ENCODE assay signal across 17 cellular contexts in genomic region chr14:74515891-74516412, GRCh38. TPM values are rescaled to one million over a fixed set of nuclear protein-coding genes. Genes with fewer than 3 reads are reported as not detected.
DNase-seq lines count a peak whose midpoint lies in the region; ATAC-seq, FAIRE-seq and TF ChIP-seq lines count a peak whose summit lies in the region.
"Had no signal": no experiment of that assay in that cellular context is flagged by ENCODE, and none has a peak within 500 bp of the region (broad histone marks: within the 10 kb centered on the region; RNA-seq: fewer than 3 reads in every experiment).

No MANE protein-coding gene starts in this region.

- H3K4me3 ChIP-seq in right cardiac atrium (ENCODE audit: low read length) = no peak overlapping the region
- H3K4me3 ChIP-seq in right atrium auricular region = no peak overlapping the region
- H3K4me3 ChIP-seq in endothelial cell of umbilical vein (replicated peaks in 1 of 3; ENCODE audit: insufficient read depth in 1 of 3, low read depth in 1 of 3, low read length in 3 of 3) = no peak overlapping the region
- no peak overlapping the region for H3K4me3 ChIP-seq in osteoblast (ENCODE audit: insufficient read depth, low read length)
- H3K4me3 ChIP-seq: A549, K562 had no signal

- peak in 2 of 3 donors; percentile 35 to 45 for DNase-seq in right cardiac atrium
- no peak for DNase-seq in right atrium auricular region (ENCODE audit: low spot score)
- no peak for DNase-seq in endothelial cell of umbilical vein (ENCODE audit: low read depth, low spot score)
- peak; percentile 26 for DNase-seq in osteoblast (ENCODE audit: insufficient read length, low spot score, missing footprints)
- no peak for DNase-seq in NK-92 (lab: John Stamatoyannopoulos, UW; ENCODE audit: unreplicated experiment)
- DNase-seq in inferior parietal cortex (ENCODE audit: extremely low spot score) = no peak
- DNase-seq in AG08395 (ENCODE audit: low spot score) = no peak
- DNase-seq: DMS79 treated with DMSO at 0.1 percent for 48 hours, NCI-H1105, NCI-H2081, NCI-H2171 treated with DMSO at 0.1 percent for 48 hours, NCI-H446, OCI-M1, SHP77 treated with DMSO at 0.1 percent for 48 hours, SK-N-SH had no signal

- 85% methylated on average over 8 of the region's 8 CpGs for WGBS in right cardiac atrium

- no peak for TF ChIP-seq POLR2A in endothelial cell of umbilical vein (IDR thresholded peaks at IDR 0.05; ENCODE audit: low read depth, low read length)

- no peak overlapping the region for H3K27ac ChIP-seq in right cardiac atrium (ENCODE audit: low read length)
- H3K27ac ChIP-seq in right atrium auricular region = no peak overlapping the region
- H3K27ac ChIP-seq in endothelial cell of umbilical vein (ENCODE audit: insufficient read depth, low read depth, low read length) = no peak overlapping the region
- peak overlapping the region; percentile 75 for H3K27ac ChIP-seq in osteoblast (ENCODE audit: low read depth, low read length)

- H3K79me2 ChIP-seq in endothelial cell of umbilical vein (ENCODE audit: control insufficient read depth, insufficient read depth, low read length) (no peaks in the 10 kb centered on the region), osteoblast (ENCODE audit: insufficient read depth, low read length) (no peaks in the 10 kb centered on the region)

- TF ChIP-seq CTCF in right atrium auricular region (IDR thresholded peaks at IDR 0.05) = no peak
- TF ChIP-seq CTCF in endothelial cell of umbilical vein (IDR thresholded peaks at IDR 0.05; ENCODE audit: extremely low read depth in 1 of 2, insufficient read depth in 1 of 2, low read depth in 1 of 2, low read length in 2 of 2) = no peak
- TF ChIP-seq CTCF in osteoblast (IDR thresholded peaks at IDR 0.05; ENCODE audit: extremely low read depth, low read depth, low read length) = no peak

- no peaks in the 10 kb centered on the region for H3K27me3 ChIP-seq in right cardiac atrium (ENCODE audit: control insufficient read depth, insufficient read depth)
- no peaks in the 10 kb centered on the region for H3K27me3 ChIP-seq in right atrium auricular region
- H3K27me3 ChIP-seq in endothelial cell of umbilical vein (ENCODE audit: control insufficient read depth in 2 of 2, insufficient read depth in 2 of 2, low read length in 2 of 2) = no peaks in the 10 kb centered on the region
- no peaks in the 10 kb centered on the region for H3K27me3 ChIP-seq in osteoblast (ENCODE audit: insufficient read depth, low read length)

- no peak overlapping the region for H3K9ac ChIP-seq in endothelial cell of umbilical vein (replicated peaks; ENCODE audit: extremely low read depth, insufficient read depth, low read length)
- H3K9ac ChIP-seq: SK-N-SH had no signal

- intact Hi-C loops in right cardiac atrium (cut with DNase I) = no loop called here
- intact Hi-C loops in endothelial cell of umbilical vein (cut with micrococcal nuclease) = no loop called here

- dilution Hi-C loops in endothelial cell of umbilical vein (cut with MboI; ENCODE audit: extremely low pct_ligation_motif_present, low sequenced_read_pairs) = no loop called here

- no peaks in the 10 kb centered on the region for H3K9me3 ChIP-seq in right cardiac atrium (ENCODE audit: control insufficient read depth, low read length)
- H3K9me3 ChIP-seq in right atrium auricular region = no peaks in the 10 kb centered on the region
- no peaks in the 10 kb centered on the region for H3K9me3 ChIP-seq in endothelial cell of umbilical vein (replicated peaks; ENCODE audit: control insufficient read depth, insufficient read depth, low read length)
- no peaks in the 10 kb centered on the region for H3K9me3 ChIP-seq in osteoblast (ENCODE audit: low read depth, low read length)
- H3K9me3 ChIP-seq: A549, SK-N-SH had no signal

- no peaks in the 10 kb centered on the region for H3K9me1 ChIP-seq in endothelial cell of umbilical vein (replicated peaks; ENCODE audit: control insufficient read depth, extremely low read depth, insufficient read depth, low read length)

- POLR2A ChIA-PET in endothelial cell of umbilical vein (lab: Charles Lee) = no interaction called here

- H3K4me2 ChIP-seq in endothelial cell of umbilical vein (ENCODE audit: insufficient read depth, low read length) (no peak overlapping the region), osteoblast (ENCODE audit: insufficient read depth, low read length) (no peak overlapping the region)
- H3K4me2 ChIP-seq: A549, SK-N-SH had no signal

- no TSS peak for BruUV-seq in endothelial cell of umbilical vein (replicated peaks; lab: Mats Ljungman, UMichigan)

- no peaks in the 10 kb centered on the region for H3K4me1 ChIP-seq in right cardiac atrium (ENCODE audit: control insufficient read depth, insufficient read depth, low read length)
- peaks cover 0 to 12% of the 10 kb centered on the region in 2 donors for H3K4me1 ChIP-seq in right atrium auricular region
- H3K4me1 ChIP-seq in endothelial cell of umbilical vein (ENCODE audit: control insufficient read depth, extremely low read depth, insufficient read depth, low read length) = no peaks in the 10 kb centered on the region
- peaks cover 54% of the 10 kb centered on the region for H3K4me1 ChIP-seq in osteoblast (ENCODE audit: insufficient read depth, low read length)

- no peak for ATAC-seq in right cardiac atrium

- no peaks in the 10 kb centered on the region for H3K36me3 ChIP-seq in right atrium auricular region
- peaks cover 35 to 43% of the 10 kb centered on the region in 2 experiments for H3K36me3 ChIP-seq in endothelial cell of umbilical vein (ENCODE audit: control insufficient read depth in 2 of 2, extremely low read depth in 1 of 2, insufficient read depth in 2 of 2, low read length in 2 of 2)
- peaks cover 80% of the 10 kb centered on the region for H3K36me3 ChIP-seq in osteoblast (ENCODE audit: insufficient read depth, low read length)

- CTCF ChIA-PET in endothelial cell of umbilical vein (lab: Charles Lee) = no interaction called here

- H4K20me1 ChIP-seq in endothelial cell of umbilical vein (replicated peaks; ENCODE audit: control insufficient read depth, extremely low read depth, insufficient read depth, low read length) (no peaks in the 10 kb centered on the region), osteoblast (ENCODE audit: insufficient read depth, low read length) (no peaks in the 10 kb centered on the region)

- H2AFZ ChIP-seq in endothelial cell of umbilical vein (ENCODE audit: low read depth, low read length) (no peak overlapping the region), osteoblast (ENCODE audit: low read length) (no peak overlapping the region)

- FAIRE-seq in endothelial cell of umbilical vein (lab: Jason Lieb, UNC) = no peak
- FAIRE-seq: A549, K562 had no signal

TF ChIP-seq in endothelial cell of umbilical vein, 7 proteins besides CTCF, POLR2A, EP300 and RAD21:
- no peak for TF ChIP-seq MAX (IDR thresholded peaks at IDR 0.05; ENCODE audit: insufficient read depth, insufficient read length)
- TF ChIP-seq POLR2AphosphoS5 (IDR thresholded peaks at IDR 0.05; ENCODE audit: insufficient read depth, low read depth, low read length) = peak; percentile 8
- no peak for TF ChIP-seq GATA2 (IDR thresholded peaks at IDR 0.05; ENCODE audit: insufficient read depth, insufficient read length, low read depth, low read length)
- no peak for TF ChIP-seq MYC (IDR thresholded peaks at IDR 0.05; ENCODE audit: low read depth, low read length)
- TF ChIP-seq EZH2 (IDR thresholded peaks at IDR 0.05; ENCODE audit: borderline replicate concordance, low read depth, low read length, severe bottlenecking) = no peak
- no peak for TF ChIP-seq FOS (IDR thresholded peaks at IDR 0.05; ENCODE audit: borderline replicate concordance, insufficient read depth, low read length)
- no peak for TF ChIP-seq JUN (IDR thresholded peaks at IDR 0.05; ENCODE audit: borderline replicate concordance, insufficient read depth, insufficient read length, low read depth)

RNA-seq across cellular contexts. Expression of gene ISCA2, which starts 22.4 kb away (rescaled TPM):
- total RNA-seq in right cardiac atrium (10 to 100 TPM; 29.2 to 40.0 (median 34.9) TPM), right atrium auricular region (10 to 100 TPM; 20.4 to 22.3 TPM), endothelial cell of umbilical vein (21.7 and 22.6 TPM in 2 replicates), osteoblast (8.7 and 18.6 TPM in 2 replicates)
- polyA plus RNA-seq in right cardiac atrium (45.1 TPM), endothelial cell of umbilical vein (25.7 and 29.6 TPM in 2 replicates)
- polyA plus RNA-seq in endothelial cell of umbilical vein (2011; cell fraction: cytosol; rRNA removed) = 29.9 and 30.6 TPM in 2 replicates
- polyA plus RNA-seq in endothelial cell of umbilical vein (2011; cell fraction: nucleus; rRNA removed) = 11.3 and 13.2 TPM in 2 replicates
- polyA plus RNA-seq in endothelial cell of umbilical vein (2012) = 13.3 and 17.7 TPM in 2 replicates
- 5.1 and 5.4 TPM in 2 replicates for polyA minus RNA-seq in endothelial cell of umbilical vein
- 3.7 TPM for polyA minus RNA-seq in endothelial cell of umbilical vein (2011; cell fraction: cytosol; rRNA and poly(A)+ RNA removed)
- 2.6 and 4.0 TPM in 2 replicates for polyA minus RNA-seq in endothelial cell of umbilical vein (2011; cell fraction: nucleus; rRNA and poly(A)+ RNA removed)

RNA-seq across cellular contexts. Expression of gene NPC2, which starts 22.8 kb away (rescaled TPM):
- 100 to 1,000 TPM; 116 to 142 (median 120) TPM for total RNA-seq in right cardiac atrium
- 170 TPM for polyA plus RNA-seq in right cardiac atrium
- 100 to 1,000 TPM; 194 to 242 TPM for total RNA-seq in right atrium auricular region
- 203 and 238 TPM in 2 replicates for total RNA-seq in endothelial cell of umbilical vein
- 405 and 406 TPM in 2 replicates for polyA plus RNA-seq in endothelial cell of umbilical vein
- 757 and 765 TPM in 2 replicates for polyA plus RNA-seq in endothelial cell of umbilical vein (2011; cell fraction: cytosol; rRNA removed)
- 162 and 233 TPM in 2 replicates for polyA plus RNA-seq in endothelial cell of umbilical vein (2011; cell fraction: nucleus; rRNA removed)
- 431 and 445 TPM in 2 replicates for polyA plus RNA-seq in endothelial cell of umbilical vein (2012)
- 228 and 317 TPM in 2 replicates for polyA minus RNA-seq in endothelial cell of umbilical vein
- 31.7 TPM for polyA minus RNA-seq in endothelial cell of umbilical vein (2011; cell fraction: cytosol; rRNA and poly(A)+ RNA removed)
- 43.1 and 61.9 TPM in 2 replicates for polyA minus RNA-seq in endothelial cell of umbilical vein (2011; cell fraction: nucleus; rRNA and poly(A)+ RNA removed)
- total RNA-seq in osteoblast = 266 and 291 TPM in 2 replicates

Comparison
In these comparisons a context has a peak if more than half of its experiments do, and no peak if none do; other contexts are left out.
1. DNase-seq: peak in right cardiac atrium (2 of 3) and osteoblast (single experiment); none in right atrium auricular region (single experiment), endothelial cell of umbilical vein (single experiment), NK-92 (single experiment), inferior parietal cortex (single experiment) and AG08395 (single experiment).